ENCODE assay signal across 1 cellular context in genomic region chr4:186749611-186750281, GRCh38.
TF ChIP-seq lines count a peak whose summit lies in the region.

No MANE protein-coding gene starts in this region.

TF ChIP-seq in HepG2, 621 proteins besides CTCF, POLR2A, EP300 and RAD21 (continued from another document and continues in another):
- TF ChIP-seq RERE (CRISPR knock-in tag; IDR thresholded peaks at IDR 0.05; ENCODE audit: low read depth) (no peak), ZNF709 (CRISPR knock-in tag; IDR thresholded peaks at IDR 0.05) (no peak), KLF16 (CRISPR knock-in tag; IDR thresholded peaks at IDR 0.05) (no peak), ZNF788 (CRISPR knock-in tag; IDR thresholded peaks at IDR 0.05; ENCODE audit: borderline replicate concordance) (0 out of 2 replicates have a peak, but pooled peaks have one; percentile 49), TCF7L2 (IDR thresholded peaks at IDR 0.05; ENCODE audit: low read depth, low read length) (no peak), HIC2 (CRISPR knock-in tag; IDR thresholded peaks at IDR 0.05; ENCODE audit: low read depth) (no peak), HOXA7 (CRISPR knock-in tag; IDR thresholded peaks at IDR 0.05) (no peak), MBNL3 (CRISPR knock-in tag; conservative IDR thresholded peaks at IDR 0.05) (no peak), ZNF543 (CRISPR knock-in tag; IDR thresholded peaks at IDR 0.05) (no peak), JUNB (CRISPR knock-in tag; IDR thresholded peaks at IDR 0.05; ENCODE audit: borderline replicate concordance) (no peak), ZNF512B (CRISPR knock-in tag; IDR thresholded peaks at IDR 0.05; ENCODE audit: borderline replicate concordance) (no peak), ZNF557 (CRISPR knock-in tag; IDR thresholded peaks at IDR 0.05) (no peak), HNF1B (CRISPR knock-in tag; IDR thresholded peaks at IDR 0.05) (peak; percentile 62), ZNF605 (CRISPR knock-in tag; IDR thresholded peaks at IDR 0.05) (no peak), KMT2A (CRISPR knock-in tag; IDR thresholded peaks at IDR 0.05) (no peak), ZFP37 (CRISPR knock-in tag; IDR thresholded peaks at IDR 0.05; ENCODE audit: borderline replicate concordance) (no peak), ZNF597 (CRISPR knock-in tag; IDR thresholded peaks at IDR 0.05) (no peak), SMYD3 (CRISPR knock-in tag; IDR thresholded peaks at IDR 0.05) (no peak), ZNF143 (CRISPR knock-in tag; IDR thresholded peaks at IDR 0.05) (no peak), ZNF614 (CRISPR knock-in tag; IDR thresholded peaks at IDR 0.05; ENCODE audit: borderline replicate concordance) (no peak), IRF1 (CRISPR knock-in tag; IDR thresholded peaks at IDR 0.05; ENCODE audit: low read depth) (no peak), ZSCAN30 (CRISPR knock-in tag; IDR thresholded peaks at IDR 0.05) (no peak), ZNF572 (CRISPR knock-in tag; IDR thresholded peaks at IDR 0.05) (no peak), RARA (CRISPR knock-in tag; IDR thresholded peaks at IDR 0.05) (peak; percentile 50; the same call in 1 of the 2 replicates), YY1 (IDR thresholded peaks at IDR 0.05; ENCODE audit: insufficient read depth, insufficient replicate concordance, low read depth, low read length) (no peak), HMGA1 (CRISPR knock-in tag; conservative IDR thresholded peaks at IDR 0.05) (no peak), TOE1 (CRISPR knock-in tag; IDR thresholded peaks at IDR 0.05) (no peak), DMTF1 (CRISPR knock-in tag; IDR thresholded peaks at IDR 0.05) (no peak), ZNF121 (CRISPR knock-in tag; IDR thresholded peaks at IDR 0.05) (no peak), HES4 (CRISPR knock-in tag; IDR thresholded peaks at IDR 0.05; ENCODE audit: borderline replicate concordance) (no peak), ZSCAN12 (CRISPR knock-in tag; IDR thresholded peaks at IDR 0.05) (no peak), SRSF4 (IDR thresholded peaks at IDR 0.05; ENCODE audit: low read depth, low read length, poor library complexity, severe bottlenecking) (no peak), CBX1 (IDR thresholded peaks at IDR 0.05; ENCODE audit: low read depth) (no peak), RAD51 (IDR thresholded peaks at IDR 0.05; ENCODE audit: borderline replicate concordance) (no peak), SP2 (CRISPR knock-in tag; IDR thresholded peaks at IDR 0.05) (peak; percentile 25; the same call in 1 of the 2 replicates), ZBTB1 (CRISPR knock-in tag; IDR thresholded peaks at IDR 0.05; ENCODE audit: borderline replicate concordance) (no peak), MXD1 (CRISPR knock-in tag; IDR thresholded peaks at IDR 0.05) (no peak), HDAC2 (CRISPR knock-in tag; IDR thresholded peaks at IDR 0.05) (peak; percentile 53; the same call in 1 of the 2 replicates), THRA (CRISPR knock-in tag; IDR thresholded peaks at IDR 0.05; ENCODE audit: borderline replicate concordance) (no peak), ZNF329 (CRISPR knock-in tag; IDR thresholded peaks at IDR 0.05; ENCODE audit: low read depth) (no peak), RFX3 (CRISPR knock-in tag; IDR thresholded peaks at IDR 0.05) (no peak)
